In the genomic region with DNA sequence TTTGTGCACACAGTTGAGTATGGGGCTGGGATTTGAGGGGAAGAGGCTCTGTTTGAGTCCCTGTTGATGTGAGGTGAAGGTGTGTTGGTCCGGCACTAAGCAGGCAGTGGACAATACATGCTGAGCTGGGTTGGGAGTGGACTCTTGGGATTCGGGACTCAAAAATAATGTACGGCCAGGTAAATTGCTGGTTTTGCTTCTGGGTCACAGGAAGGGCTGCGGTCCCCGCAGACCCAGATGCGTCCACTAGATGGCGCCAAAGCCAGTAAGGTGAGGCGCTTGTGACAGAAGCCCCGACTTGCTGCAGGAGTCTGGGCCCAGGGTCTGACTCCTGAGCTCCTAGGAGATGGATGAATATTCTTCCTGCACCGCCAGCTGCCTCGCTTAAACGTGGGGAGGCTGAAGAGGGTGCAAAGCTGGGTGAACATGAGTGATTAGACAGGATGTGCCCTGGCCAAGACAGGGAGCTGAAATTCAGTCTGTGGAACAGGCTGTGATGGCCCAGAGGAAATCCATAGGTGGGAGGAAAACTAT, we compare ENCODE assay signal across 8 cellular contexts.
DNase-seq lines count a peak whose midpoint lies in the region; ATAC-seq and TF ChIP-seq lines count a peak whose summit lies in the region.

No MANE protein-coding gene starts in this region.

- DNase-seq in GM12864 (ENCODE audit: low read depth) (peak; percentile 68), NCI-H748 treated with DMSO at 0.1 percent for 48 hours (lab: John Stamatoyannopoulos, UW) (peak; percentile 61), dermis blood vessel endothelial cell (peak; percentile 90), lower lobe of right lung (peak; percentile 89)
- peak; percentile 86 to 87 for DNase-seq in activated CD4-positive, alpha-beta T cell treated with anti-CD3 and anti-CD28 coated beads, Interleukin-2, amount 50 U/mL, for 24 hours (ENCODE audit: low read depth in 1 of 2, low spot score in 1 of 2)
- DNase-seq in stimulated activated CD4-positive, alpha-beta T cell treated with anti-CD3 and anti-CD28 coated beads, TNF-alpha, amount 100 ng/mL, for 48 hours (ENCODE audit: low read depth in 3 of 3): peak; percentile 74 to 90 (median 87)

- H3K4me3 ChIP-seq in GM12864 (ENCODE audit: low read depth, low read length) (no peak overlapping the region), lower lobe of right lung (no peak overlapping the region)

- intact Hi-C loops in lower lobe of right lung (cut with DNase I): loop anchor here (10.0 kb wide), 1 partner anchor 70 kb away; no protein-coding TSS in a partner anchor

- peaks cover 35% of the 10 kb centered on the region for H3K4me1 ChIP-seq in lower lobe of right lung

- H3K9me3 ChIP-seq in lower lobe of right lung: no peaks in the 10 kb centered on the region

- H3K27ac ChIP-seq in lower lobe of right lung: no peak overlapping the region

- peak; percentile 98 for TF ChIP-seq CTCF in GM12864 (IDR thresholded peaks at IDR 0.05; ENCODE audit: low read depth, low read length, missing control alignments)
- peak; percentile 97 for TF ChIP-seq CTCF in lower lobe of right lung (IDR thresholded peaks at IDR 0.05)

- H3K36me3 ChIP-seq in lower lobe of right lung: no peaks in the 10 kb centered on the region

- ATAC-seq in HG03520 (IDR thresholded peaks at IDR 0.05; ENCODE audit: unreplicated experiment): peak; percentile 18
- ATAC-seq in lower lobe of right lung: peak; percentile 33 to 49
- ATAC-seq in HG03025 (IDR thresholded peaks at IDR 0.05; ENCODE audit: low FRiP score, unreplicated experiment): no peak

- H3K27me3 ChIP-seq in lower lobe of right lung (ENCODE audit: low read depth): no peaks in the 10 kb centered on the region
